Comparison of ENCODE assay signal across 24 cellular contexts in the genomic region with DNA sequence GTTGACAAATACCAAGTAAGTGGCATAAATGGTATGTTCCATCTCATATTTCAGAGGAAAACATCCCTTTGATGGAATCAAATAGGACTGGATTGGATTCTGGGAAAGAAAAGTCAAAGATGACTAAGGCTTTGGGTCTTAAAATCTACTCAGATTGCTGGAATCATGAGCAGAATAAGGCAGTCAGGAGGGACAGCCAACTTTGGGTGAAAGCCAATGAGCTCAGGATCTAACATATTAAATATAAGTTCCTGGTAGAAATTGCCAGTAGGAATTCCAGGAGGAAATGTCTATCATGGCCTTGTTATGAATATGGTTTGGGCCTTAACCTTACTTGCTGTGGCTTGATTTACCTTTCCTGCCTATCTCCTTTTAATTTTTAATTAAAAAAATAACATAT. TPM values are rescaled to one million over a fixed set of nuclear protein-coding genes. Genes with fewer than 3 reads are reported as not detected.
"Had no signal": no experiment of that assay in that cellular context is flagged by ENCODE, and none has a peak within 500 bp of the region (broad histone marks: within the 10 kb centered on the region; RNA-seq: fewer than 3 reads in every experiment).

No MANE protein-coding gene starts in this region.

- DNase-seq: activated gamma-delta T cell treated with Interleukin-2 at 50 U/mL for 16 hours; activated T-cell treated with anti-CD3 and anti-CD28 coated beads, Interleukin-2, amount 50 U/mL, for 1 hour; brain microvascular endothelial cell; caudate nucleus; effector CD8-positive, alpha-beta T cell; erythroblast; head of caudate nucleus; hypothalamus; left ventricle myocardium superior; midbrain; ovary; psoas muscle; right cardiac atrium; stimulated activated CD4-positive, alpha-beta T cell treated with anti-CD3 and anti-CD28 coated beads, Interleukin-1b, Interleukin-23, amount 100 ng/mL, for 48 hours; tibial artery had no signal

- H3K27ac Mint-ChIP-seq: activated naive CD4-positive, alpha-beta T cell treated with anti-CD3 and anti-CD28 coated beads, Interleukin-2, amount 50 U/mL, for 24 hours; dendritic cell treated with granulocyte-macrophage colony-stimulating factor and Interleukin-4, amounts not matched to agents 40 ng/mL and 50 ng/mL, for 4 days; nephron; stimulated activated naive CD8-positive, alpha-beta T cell treated with anti-CD3 and anti-CD28 coated beads, Interleukin-15, Interleukin-2, amounts not matched to agents 100 ng/mL and 50 ng/mL, for 24 hours; WTC11 had no signal

- H3K4me3 ChIP-seq: ascending aorta, gastroesophageal sphincter, ovary, psoas muscle, skin epidermis, tibial artery had no signal

- H3K9me3 Mint-ChIP-seq: activated naive CD4-positive, alpha-beta T cell treated with anti-CD3 and anti-CD28 coated beads, Interleukin-2, amount 50 U/mL, for 24 hours; dendritic cell treated with granulocyte-macrophage colony-stimulating factor and Interleukin-4, amounts not matched to agents 40 ng/mL and 50 ng/mL, for 4 days; nephron; stimulated activated naive CD8-positive, alpha-beta T cell treated with anti-CD3 and anti-CD28 coated beads, Interleukin-15, Interleukin-2, amounts not matched to agents 100 ng/mL and 50 ng/mL, for 24 hours; WTC11 had no signal

- H3K4me3 Mint-ChIP-seq: activated naive CD4-positive, alpha-beta T cell treated with anti-CD3 and anti-CD28 coated beads, Interleukin-2, amount 50 U/mL, for 24 hours; dendritic cell treated with granulocyte-macrophage colony-stimulating factor and Interleukin-4, amounts not matched to agents 40 ng/mL and 50 ng/mL, for 4 days; nephron; stimulated activated naive CD8-positive, alpha-beta T cell treated with anti-CD3 and anti-CD28 coated beads, Interleukin-15, Interleukin-2, amounts not matched to agents 100 ng/mL and 50 ng/mL, for 24 hours; WTC11 had no signal

- H3K4me1 Mint-ChIP-seq: activated naive CD4-positive, alpha-beta T cell treated with anti-CD3 and anti-CD28 coated beads, Interleukin-2, amount 50 U/mL, for 24 hours; nephron; WTC11 had no signal

- H3K27me3 Mint-ChIP-seq: activated naive CD4-positive, alpha-beta T cell treated with anti-CD3 and anti-CD28 coated beads, Interleukin-2, amount 50 U/mL, for 24 hours; dendritic cell treated with granulocyte-macrophage colony-stimulating factor and Interleukin-4, amounts not matched to agents 40 ng/mL and 50 ng/mL, for 4 days; stimulated activated naive CD8-positive, alpha-beta T cell treated with anti-CD3 and anti-CD28 coated beads, Interleukin-15, Interleukin-2, amounts not matched to agents 100 ng/mL and 50 ng/mL, for 24 hours had no signal

- H3K36me3 Mint-ChIP-seq: WTC11 had no signal

- ATAC-seq: gastroesophageal sphincter, left ventricle myocardium superior, psoas muscle, right cardiac atrium, WTC11 had no signal

RNA-seq across cellular contexts. Expression of a gene that starts 55.3 kb away (rescaled TPM):
- total RNA-seq: ascending aorta, left ventricle myocardium superior, ovary, psoas muscle, right cardiac atrium had no signal
- polyA plus RNA-seq: ovary, psoas muscle, urinary bladder had no signal
